Comparison of ENCODE assay signal across 8 cellular contexts in genomic region chr6:122399055-122399347, GRCh38. TPM values are rescaled to one million over a fixed set of nuclear protein-coding genes. Genes with fewer than 3 reads are reported as not detected.
DNase-seq lines count a peak whose midpoint lies in the region; ATAC-seq lines count a peak whose summit lies in the region.

No MANE protein-coding gene starts in this region.

- no peaks in the 10 kb centered on the region for H3K9me3 Mint-ChIP-seq in T-helper 2 cell treated with Interferon-gamma antibody and Interleukin-4, amounts not matched to agents 5 μg/mL and 100 μg/mL, for 36 hours
- H3K9me3 Mint-ChIP-seq in activated T-helper 17 cell treated with anti-CD3 and anti-CD28 coated beads, Interleukin-2, amount 50 U/mL, for 72 hours = no peaks in the 10 kb centered on the region
- H3K9me3 Mint-ChIP-seq in immature natural killer cell = peaks cover 0 to 2% (median 0%) of the 10 kb centered on the region in 6 donors

- H3K27ac Mint-ChIP-seq in T-helper 2 cell treated with Interferon-gamma antibody and Interleukin-4, amounts not matched to agents 5 μg/mL and 100 μg/mL, for 36 hours = peak overlapping the region; percentile 87
- peak overlapping the region; percentile 70 for H3K27ac Mint-ChIP-seq in activated T-helper 17 cell treated with anti-CD3 and anti-CD28 coated beads, Interleukin-2, amount 50 U/mL, for 72 hours
- H3K27ac Mint-ChIP-seq in immature natural killer cell = peak overlapping the region; percentile 84 to 93 (median 90)

- intact Hi-C loops in posterior vena cava (cut with DNase I) = no loop called here

- peaks cover 10% of the 10 kb centered on the region for H3K36me3 Mint-ChIP-seq in T-helper 2 cell treated with Interferon-gamma antibody and Interleukin-4, amounts not matched to agents 5 μg/mL and 100 μg/mL, for 36 hours (ENCODE audit: low read depth)
- H3K36me3 Mint-ChIP-seq in activated T-helper 17 cell treated with anti-CD3 and anti-CD28 coated beads, Interleukin-2, amount 50 U/mL, for 72 hours (ENCODE audit: low read depth) = peaks cover 3% of the 10 kb centered on the region
- H3K36me3 Mint-ChIP-seq in immature natural killer cell = no peaks in the 10 kb centered on the region

- peak overlapping the region; percentile 88 for H3K27ac ChIP-seq in substantia nigra (ENCODE audit: low read depth, low read length, poor library complexity, severe bottlenecking)

- DNase-seq in T-helper 2 cell treated with Interferon-gamma antibody and Interleukin-4, amounts not matched to agents 5 μg/mL and 100 μg/mL, for 36 hours (ENCODE audit: low spot score) = no peak
- DNase-seq in T-helper 2 cell (no peak), immature natural killer cell (no peak), substantia nigra (lab: John Stamatoyannopoulos, UW) (no peak), RKO (ENCODE audit: low spot score) (no peak), posterior vena cava (ENCODE audit: low spot score) (no peak)

- peak overlapping the region; percentile 72 for H3K4me3 Mint-ChIP-seq in T-helper 2 cell treated with Interferon-gamma antibody and Interleukin-4, amounts not matched to agents 5 μg/mL and 100 μg/mL, for 36 hours
- H3K4me3 Mint-ChIP-seq in activated T-helper 17 cell treated with anti-CD3 and anti-CD28 coated beads, Interleukin-2, amount 50 U/mL, for 72 hours = peak overlapping the region; percentile 88
- H3K4me3 Mint-ChIP-seq in immature natural killer cell = peak overlapping the region; percentile 87 to 96 (median 95)

- H3K27me3 Mint-ChIP-seq in T-helper 2 cell treated with Interferon-gamma antibody and Interleukin-4, amounts not matched to agents 5 μg/mL and 100 μg/mL, for 36 hours (ENCODE audit: low read depth) = no peaks in the 10 kb centered on the region
- H3K27me3 Mint-ChIP-seq in activated T-helper 17 cell treated with anti-CD3 and anti-CD28 coated beads, Interleukin-2, amount 50 U/mL, for 72 hours = no peaks in the 10 kb centered on the region
- H3K27me3 Mint-ChIP-seq in immature natural killer cell (ENCODE audit: low read depth in 3 of 3) = peaks cover 6 to 14% (median 7%) of the 10 kb centered on the region in 3 donors

- peaks cover 29% of the 10 kb centered on the region for H3K4me1 Mint-ChIP-seq in T-helper 2 cell treated with Interferon-gamma antibody and Interleukin-4, amounts not matched to agents 5 μg/mL and 100 μg/mL, for 36 hours (ENCODE audit: low read depth)
- peaks cover 9% of the 10 kb centered on the region for H3K4me1 Mint-ChIP-seq in activated T-helper 17 cell treated with anti-CD3 and anti-CD28 coated beads, Interleukin-2, amount 50 U/mL, for 72 hours
- H3K4me1 Mint-ChIP-seq in immature natural killer cell = peaks cover 16 to 36% of the 10 kb centered on the region in 2 donors

- ATAC-seq in activated T-helper 17 cell treated with anti-CD3 and anti-CD28 coated beads, Interleukin-2, amount 50 U/mL, for 72 hours (replicated peaks) = no peak
- ATAC-seq in GM19467 (IDR thresholded peaks at IDR 0.05; ENCODE audit: unreplicated experiment) = no peak

RNA-seq across cellular contexts. Expression of gene HSF2, which starts 0.5 kb away (rescaled TPM):
- 10 to 100 TPM; 11.6 to 14.0 TPM for total RNA-seq in activated T-helper 17 cell treated with anti-CD3 and anti-CD28 coated beads, Interleukin-2, amount 50 U/mL, for 72 hours
- polyA plus RNA-seq in immature natural killer cell = 10 to 100 TPM in 2 of 3 donors, 1 to 10 TPM in 1; 5.3 to 12.2 (median 11.6) TPM
- 10 to 100 TPM in 1 of 2 donors, 1 to 10 TPM in 1; 7.8 to 12.7 TPM for total RNA-seq in posterior vena cava
